13 cellular contexts compared by ENCODE assay signal in genomic region chr3:169847896-169848295, GRCh38. TPM values are rescaled to one million over a fixed set of nuclear protein-coding genes. Genes with fewer than 3 reads are reported as not detected.
DNase-seq lines count a peak whose midpoint lies in the region; ATAC-seq lines count a peak whose summit lies in the region.
"Had no signal": no experiment of that assay in that cellular context is flagged by ENCODE, and none has a peak within 500 bp of the region (broad histone marks: within the 10 kb centered on the region; RNA-seq: fewer than 3 reads in every experiment).

No MANE protein-coding gene starts in this region.

- H3K27ac Mint-ChIP-seq in memory B cell = peak overlapping the region; percentile 97
- H3K27ac Mint-ChIP-seq in activated naive CD4-positive, alpha-beta T cell treated with anti-CD3 and anti-CD28 coated beads, Interleukin-2, amount 50 U/mL, for 72 hours = no peak overlapping the region
- H3K27ac Mint-ChIP-seq: activated naive CD4-positive, alpha-beta T cell treated with anti-CD3 and anti-CD28 coated beads for 36 hours; CD4-positive, alpha-beta memory T cell; mesothelial cell of epicardium had no signal

- ATAC-seq in memory B cell (ENCODE audit: low read depth) = no peak
- no peak for ATAC-seq in GM19463 (IDR thresholded peaks at IDR 0.05; ENCODE audit: unreplicated experiment)
- no peak for ATAC-seq in activated naive CD4-positive, alpha-beta T cell treated with anti-CD3 and anti-CD28 coated beads, Interleukin-2, amount 50 U/mL, for 72 hours

- no peaks in the 10 kb centered on the region for H3K9me3 Mint-ChIP-seq in memory B cell
- H3K9me3 Mint-ChIP-seq in activated naive CD4-positive, alpha-beta T cell treated with anti-CD3 and anti-CD28 coated beads, Interleukin-2, amount 50 U/mL, for 72 hours = no peaks in the 10 kb centered on the region
- H3K9me3 Mint-ChIP-seq: activated naive CD4-positive, alpha-beta T cell treated with anti-CD3 and anti-CD28 coated beads for 36 hours; CD4-positive, alpha-beta memory T cell; mesothelial cell of epicardium had no signal

- H3K4me1 Mint-ChIP-seq in memory B cell = peaks cover 28% of the 10 kb centered on the region
- H3K4me1 Mint-ChIP-seq: CD4-positive, alpha-beta memory T cell; mesothelial cell of epicardium had no signal

- H3K36me3 Mint-ChIP-seq in memory B cell = no peaks in the 10 kb centered on the region
- no peaks in the 10 kb centered on the region for H3K36me3 Mint-ChIP-seq in activated naive CD4-positive, alpha-beta T cell treated with anti-CD3 and anti-CD28 coated beads, Interleukin-2, amount 50 U/mL, for 72 hours
- H3K36me3 Mint-ChIP-seq: CD4-positive, alpha-beta memory T cell; mesothelial cell of epicardium had no signal

- H3K4me3 Mint-ChIP-seq in memory B cell = no peak overlapping the region
- H3K4me3 Mint-ChIP-seq: activated naive CD4-positive, alpha-beta T cell treated with anti-CD3 and anti-CD28 coated beads for 36 hours; CD4-positive, alpha-beta memory T cell; mesothelial cell of epicardium had no signal

- no peaks in the 10 kb centered on the region for H3K27me3 Mint-ChIP-seq in memory B cell

- DNase-seq in DMS 273 (lab: John Stamatoyannopoulos, UW; ENCODE audit: unreplicated experiment) = peak; percentile 61
- DNase-seq in DMS 273 treated with DMSO at 0.1 percent for 48 hours (lab: John Stamatoyannopoulos, UW) = no peak
- DNase-seq in NCI-H146 treated with DMSO at 0.1 percent for 48 hours (lab: John Stamatoyannopoulos, UW; ENCODE audit: unreplicated experiment) = peak; percentile 81
- DNase-seq in NCI-H774 (lab: John Stamatoyannopoulos, UW) = peak; percentile 16
- no peak for DNase-seq in memory B cell (ENCODE audit: low spot score in 2 of 2)
- DNase-seq in NCI-H128 (lab: John Stamatoyannopoulos, UW; ENCODE audit: unreplicated experiment) = no peak
- DNase-seq in activated naive CD4-positive, alpha-beta T cell treated with anti-CD3 and anti-CD28 coated beads, Interleukin-2, amount 50 U/mL, for 72 hours (ENCODE audit: low spot score in 2 of 2) = no peak
- DNase-seq: activated naive CD4-positive, alpha-beta T cell treated with anti-CD3 and anti-CD28 coated beads for 36 hours; CD4-positive, alpha-beta memory T cell had no signal

RNA-seq across cellular contexts. Expression of gene LRRC31, which starts 21.8 kb away (rescaled TPM):
- total RNA-seq in activated naive CD4-positive, alpha-beta T cell treated with anti-CD3 and anti-CD28 coated beads, Interleukin-2, amount 50 U/mL, for 72 hours = not detected
- total RNA-seq: activated naive CD4-positive, alpha-beta T cell treated with anti-CD3 and anti-CD28 coated beads for 36 hours; CD4-positive, alpha-beta memory T cell; mesothelial cell of epicardium; osteocyte had no signal

RNA-seq across cellular contexts. Expression of gene LRRC34, which starts 35.2 kb away (rescaled TPM):
- 1 to 10 TPM; 2.1 to 3.2 TPM for total RNA-seq in activated naive CD4-positive, alpha-beta T cell treated with anti-CD3 and anti-CD28 coated beads, Interleukin-2, amount 50 U/mL, for 72 hours

RNA-seq across cellular contexts. Expression of gene LRRIQ4, which starts 35.2 kb away (rescaled TPM):
- under 1 TPM; 0.21 to 0.32 TPM for total RNA-seq in activated naive CD4-positive, alpha-beta T cell treated with anti-CD3 and anti-CD28 coated beads, Interleukin-2, amount 50 U/mL, for 72 hours
- total RNA-seq: CD4-positive, alpha-beta memory T cell; HT-29; osteocyte had no signal

Comparison
In these comparisons a context has a peak if more than half of its experiments do, and no peak if none do; other contexts are left out.
1. DNase-seq: peak in DMS 273 (single experiment), NCI-H146 treated with DMSO at 0.1 percent for 48 hours (single experiment) and NCI-H774 (single experiment); none in DMS 273 treated with DMSO at 0.1 percent for 48 hours (single experiment), memory B cell (0 of 2), NCI-H128 (single experiment) and activated naive CD4-positive, alpha-beta T cell treated with anti-CD3 and anti-CD28 coated beads, Interleukin-2, amount 50 U/mL, for 72 hours (0 of 2).